Comparison of ENCODE assay signal across 14 cellular contexts in genomic region chr1:156394835-156395461, GRCh38. TPM values are rescaled to one million over a fixed set of nuclear protein-coding genes. Genes with fewer than 3 reads are reported as not detected.
DNase-seq lines count a peak whose midpoint lies in the region; ATAC-seq and TF ChIP-seq lines count a peak whose summit lies in the region.
"Had no signal": no experiment of that assay in that cellular context is flagged by ENCODE, and none has a peak within 500 bp of the region (broad histone marks: within the 10 kb centered on the region; RNA-seq: fewer than 3 reads in every experiment).

No MANE protein-coding gene starts in this region.

- DNase-seq in H7 (peak; percentile 33), NCI-H187 treated with DMSO at 0.1 percent for 48 hours (lab: John Stamatoyannopoulos, UW) (peak; percentile 89), glutamatergic neuron (no peak), NCI-H1694 (lab: John Stamatoyannopoulos, UW) (no peak)
- no peak for DNase-seq in activated CD4-positive, alpha-beta T cell treated with anti-CD3 and anti-CD28 coated beads for 48 hours
- DNase-seq in activated CD8-positive, alpha-beta memory T cell treated with anti-CD3 and anti-CD28 coated beads, Interleukin-2, amount 10 ng/mL, durations not matched to agents 7 days and 5 days: no peak
- DNase-seq: effector CD4-positive, alpha-beta T cell; foreskin melanocyte; ovary had no signal

- H3K4me3 Mint-ChIP-seq in glutamatergic neuron (ENCODE audit: unreplicated experiment): peak overlapping the region; percentile 43
- no peak overlapping the region for H3K4me3 Mint-ChIP-seq in activated CD8-positive, alpha-beta memory T cell treated with anti-CD3 and anti-CD28 coated beads, Interleukin-2, amount 10 ng/mL, durations not matched to agents 7 days and 5 days

- H3K9ac ChIP-seq in OCI-LY3 (ENCODE audit: low read length): no peak overlapping the region
- H3K9ac ChIP-seq: BLaER1 treated with 17β-estradiol and CSF1 and Interleukin-3, amounts not matched to agents 10 nM and 100 nM had no signal

- H3K27me3 ChIP-seq in H7 (ENCODE audit: control insufficient read depth, insufficient read depth, low read length) (peaks cover 18% of the 10 kb centered on the region), OCI-LY3 (ENCODE audit: low read depth, low read length) (no peaks in the 10 kb centered on the region)
- H3K27me3 ChIP-seq: ovary had no signal

- peaks cover 9% of the 10 kb centered on the region for H3K4me1 Mint-ChIP-seq in glutamatergic neuron (ENCODE audit: low read depth, unreplicated experiment)
- H3K4me1 Mint-ChIP-seq in activated CD8-positive, alpha-beta memory T cell treated with anti-CD3 and anti-CD28 coated beads, Interleukin-2, amount 10 ng/mL, durations not matched to agents 7 days and 5 days: no peaks in the 10 kb centered on the region

- CTCF ChIA-PET in activated CD8-positive, alpha-beta memory T cell treated with anti-CD3 and anti-CD28 coated beads, Interleukin-2, amount 10 ng/mL, durations not matched to agents 7 days and 5 days (lab: Charles Lee): interaction anchor here (1.2 to 2.3 kb wide), 3 partner anchors 10 to 86 kb away, joined by 3 to 11 read pairs (median 3); no protein-coding TSS in a partner anchor

- H3K27ac Mint-ChIP-seq in glutamatergic neuron (ENCODE audit: unreplicated experiment): no peak overlapping the region
- H3K27ac Mint-ChIP-seq in activated CD8-positive, alpha-beta memory T cell treated with anti-CD3 and anti-CD28 coated beads, Interleukin-2, amount 10 ng/mL, durations not matched to agents 7 days and 5 days: no peak overlapping the region

- no peaks in the 10 kb centered on the region for H3K9me3 ChIP-seq in OCI-LY3 (ENCODE audit: insufficient read depth, low read length)
- H3K9me3 ChIP-seq: BLaER1 treated with 17β-estradiol and CSF1 and Interleukin-3, amounts not matched to agents 10 nM and 100 nM; ovary had no signal

- H3K36me3 ChIP-seq in H7 (replicated peaks; ENCODE audit: control insufficient read depth, insufficient read depth, low read length) (no peaks in the 10 kb centered on the region), OCI-LY3 (replicated peaks; ENCODE audit: low read depth, low read length) (no peaks in the 10 kb centered on the region)
- H3K36me3 ChIP-seq: BLaER1 treated with 17β-estradiol and CSF1 and Interleukin-3, amounts not matched to agents 10 nM and 100 nM; ovary had no signal

- H4K20me1 ChIP-seq in OCI-LY3 (ENCODE audit: insufficient read depth, low read length): no peaks in the 10 kb centered on the region

- H3K4me3 ChIP-seq in H7 (ENCODE audit: insufficient read depth, low read depth, low read length) (no peak overlapping the region), OCI-LY3 (ENCODE audit: low read length) (no peak overlapping the region)
- H3K4me3 ChIP-seq: BLaER1 treated with 17β-estradiol and CSF1 and Interleukin-3, amounts not matched to agents 10 nM and 100 nM; ovary; smooth muscle cell had no signal

- H3K27me3 Mint-ChIP-seq in glutamatergic neuron (ENCODE audit: unreplicated experiment): peaks cover 13% of the 10 kb centered on the region
- peaks cover 9% of the 10 kb centered on the region for H3K27me3 Mint-ChIP-seq in activated CD8-positive, alpha-beta memory T cell treated with anti-CD3 and anti-CD28 coated beads, Interleukin-2, amount 10 ng/mL, durations not matched to agents 7 days and 5 days

- H3K27ac ChIP-seq in OCI-LY3 (ENCODE audit: low read length): no peak overlapping the region
- H3K27ac ChIP-seq: BLaER1 treated with 17β-estradiol and CSF1 and Interleukin-3, amounts not matched to agents 10 nM and 100 nM; ovary had no signal

- no peak for ATAC-seq in activated CD8-positive, alpha-beta memory T cell treated with anti-CD3 and anti-CD28 coated beads, Interleukin-2, amount 10 ng/mL, durations not matched to agents 7 days and 5 days
- ATAC-seq in HG03108 (IDR thresholded peaks at IDR 0.05; ENCODE audit: unreplicated experiment): no peak

- TF ChIP-seq CTCF in OCI-LY3 (IDR thresholded peaks at IDR 0.05; ENCODE audit: low read depth, low read length): peak; percentile 29
- no peak for TF ChIP-seq CTCF in glutamatergic neuron (IDR thresholded peaks at IDR 0.05; ENCODE audit: partially characterized antibody, unreplicated experiment)

- no peaks in the 10 kb centered on the region for H3K79me2 ChIP-seq in OCI-LY3 (ENCODE audit: low read length)

- H3K4me1 ChIP-seq in OCI-LY3 (ENCODE audit: low read length): peaks cover 16% of the 10 kb centered on the region

- H2AFZ ChIP-seq in OCI-LY3 (ENCODE audit: low read depth, low read length): peak overlapping the region; percentile 65; the same call in 1 of the 2 replicates

- no peaks in the 10 kb centered on the region for H3K36me3 Mint-ChIP-seq in glutamatergic neuron (ENCODE audit: unreplicated experiment)
- no peaks in the 10 kb centered on the region for H3K36me3 Mint-ChIP-seq in activated CD8-positive, alpha-beta memory T cell treated with anti-CD3 and anti-CD28 coated beads, Interleukin-2, amount 10 ng/mL, durations not matched to agents 7 days and 5 days

- peak overlapping the region; percentile 45 for H3K4me2 ChIP-seq in OCI-LY3 (ENCODE audit: low read length)
- H3K4me2 ChIP-seq: BLaER1 treated with 17β-estradiol and CSF1 and Interleukin-3, amounts not matched to agents 10 nM and 100 nM; smooth muscle cell had no signal

- H3K9me3 Mint-ChIP-seq in glutamatergic neuron (ENCODE audit: unreplicated experiment): peaks cover 2% of the 10 kb centered on the region
- no peaks in the 10 kb centered on the region for H3K9me3 Mint-ChIP-seq in activated CD8-positive, alpha-beta memory T cell treated with anti-CD3 and anti-CD28 coated beads, Interleukin-2, amount 10 ng/mL, durations not matched to agents 7 days and 5 days (ENCODE audit: low read depth)

RNA-seq across cellular contexts. Expression of gene RHBG, which starts 25.9 kb away (rescaled TPM):
- 0.69 and 1.3 TPM in 2 replicates for total RNA-seq in H7 (2014; rRNA removed; shearing (Covaris generic))
- total RNA-seq in glutamatergic neuron (ENCODE audit: unreplicated experiment): not detected
- not detected for total RNA-seq in activated CD8-positive, alpha-beta memory T cell treated with anti-CD3 and anti-CD28 coated beads, Interleukin-2, amount 10 ng/mL, durations not matched to agents 7 days and 5 days
- total RNA-seq: smooth muscle cell, temporal lobe had no signal

RNA-seq across cellular contexts. Expression of gene TSACC, which starts 56.6 kb away (rescaled TPM):
- total RNA-seq in H7 (2014; rRNA removed; shearing (Covaris generic)): 2.2 and 3.5 TPM in 2 replicates
- total RNA-seq in glutamatergic neuron (ENCODE audit: unreplicated experiment): not detected
- not detected for total RNA-seq in activated CD8-positive, alpha-beta memory T cell treated with anti-CD3 and anti-CD28 coated beads, Interleukin-2, amount 10 ng/mL, durations not matched to agents 7 days and 5 days
- total RNA-seq: ovary, temporal lobe had no signal

RNA-seq across cellular contexts. Expression of gene CCT3, which starts 56.9 kb away (rescaled TPM):
- 826 and 946 TPM in 2 replicates for total RNA-seq in H7 (2014; rRNA removed; shearing (Covaris generic))
- total RNA-seq in glutamatergic neuron (ENCODE audit: unreplicated experiment): 347 TPM
- 100 to 1,000 TPM; 253 to 361 TPM for total RNA-seq in activated CD8-positive, alpha-beta memory T cell treated with anti-CD3 and anti-CD28 coated beads, Interleukin-2, amount 10 ng/mL, durations not matched to agents 7 days and 5 days

Comparison
In these comparisons a context has a peak if more than half of its experiments do, and no peak if none do; other contexts are left out.
1. DNase-seq: peak in H7 (single experiment) and NCI-H187 treated with DMSO at 0.1 percent for 48 hours (single experiment); none in glutamatergic neuron (single experiment), activated CD4-positive, alpha-beta T cell treated with anti-CD3 and anti-CD28 coated beads for 48 hours (single experiment), NCI-H1694 (single experiment) and activated CD8-positive, alpha-beta memory T cell treated with anti-CD3 and anti-CD28 coated beads, Interleukin-2, amount 10 ng/mL, durations not matched to agents 7 days and 5 days (single experiment).